Comparison of ENCODE assay signal across 1 cellular context in genomic region chr3:160279657-160280056, GRCh38.
TF ChIP-seq lines count a peak whose summit lies in the region.

No MANE protein-coding gene starts in this region.

TF ChIP-seq in GM23338, 12 proteins besides CTCF, POLR2A, EP300 and RAD21 (continued from another document):
- no peak for TF ChIP-seq ZNF462 (CRISPR knock-in tag; IDR thresholded peaks at IDR 0.05)
